In the genomic region with DNA sequence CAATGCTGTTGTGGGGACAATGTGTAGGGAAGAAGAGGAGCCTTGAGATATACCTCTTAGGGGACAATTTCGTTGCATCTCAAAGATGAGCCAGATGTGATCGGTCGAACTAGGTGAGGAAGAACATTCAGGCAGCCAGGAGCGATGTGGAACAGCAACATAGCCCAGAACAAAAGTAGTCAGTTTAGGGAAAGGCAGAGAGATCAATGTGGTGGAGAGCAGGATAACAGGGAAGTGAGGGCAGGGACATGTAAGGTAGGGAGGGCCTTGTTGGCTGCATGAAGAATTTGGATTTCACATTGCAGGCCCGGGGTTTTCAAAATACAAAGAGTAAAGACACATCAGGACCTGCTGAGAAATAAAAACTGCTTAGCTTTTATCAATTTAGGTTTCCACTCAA, we compare ENCODE assay signal across 29 cellular contexts. TPM values are rescaled to one million over a fixed set of nuclear protein-coding genes. Genes with fewer than 3 reads are reported as not detected.
"Had no signal": no experiment of that assay in that cellular context is flagged by ENCODE, and none has a peak within 500 bp of the region (broad histone marks: within the 10 kb centered on the region; RNA-seq: fewer than 3 reads in every experiment).

No MANE protein-coding gene starts in this region.

- H3K9me3 Mint-ChIP-seq: nephron, neural progenitor cell, type B pancreatic cell had no signal

- H3K4me3 Mint-ChIP-seq: natural killer cell; nephron; neural progenitor cell; stimulated activated effector memory CD8-positive, alpha-beta T cell treated with anti-CD3 and anti-CD28 coated beads, Interleukin-12 subunit alpha, Interleukin-12 subunit beta, amount 100 ng/mL, for 72 hours; stimulated activated naive B cell treated with anti-CD40 and anti-IgM and Interleukin-4, amounts not matched to agents 10 μg/mL and 1 μg/mL and 100 μg/mL, for 72 hours; stimulated activated naive CD8-positive, alpha-beta T cell treated with anti-CD3 and anti-CD28 coated beads, Interleukin-15, Interleukin-2, amounts not matched to agents 100 ng/mL and 50 ng/mL, for 24 hours; type B pancreatic cell had no signal

- H3K36me3 ChIP-seq: neural progenitor cell, ovary, right lobe of liver, sigmoid colon, stomach, thoracic aorta, thyroid gland, tibial nerve, upper lobe of right lung, uterus had no signal

- H3K36me3 Mint-ChIP-seq: natural killer cell; neural progenitor cell; stimulated activated effector memory CD8-positive, alpha-beta T cell treated with anti-CD3 and anti-CD28 coated beads, Interleukin-12 subunit alpha, Interleukin-12 subunit beta, amount 100 ng/mL, for 72 hours; stimulated activated naive B cell treated with anti-CD40 and anti-IgM and Interleukin-4, amounts not matched to agents 10 μg/mL and 1 μg/mL and 100 μg/mL, for 72 hours; type B pancreatic cell had no signal

- H3K9ac ChIP-seq: neural progenitor cell, parathyroid adenoma had no signal

- H3K4me1 ChIP-seq: neural progenitor cell, parathyroid adenoma, psoas muscle, right lobe of liver, sigmoid colon, stomach, upper lobe of right lung, uterus had no signal

- H3K4me3 ChIP-seq: neural progenitor cell, ovary, psoas muscle, right lobe of liver, sigmoid colon, stomach, thoracic aorta, thyroid gland, tibial nerve, upper lobe of right lung, uterus had no signal

- H3K4me2 ChIP-seq: neural progenitor cell had no signal

- H3K4me1 Mint-ChIP-seq: natural killer cell; stimulated activated effector memory CD8-positive, alpha-beta T cell treated with anti-CD3 and anti-CD28 coated beads, Interleukin-12 subunit alpha, Interleukin-12 subunit beta, amount 100 ng/mL, for 72 hours had no signal

- ATAC-seq: natural killer cell; psoas muscle; right cardiac atrium; right lobe of liver; stimulated activated effector memory CD8-positive, alpha-beta T cell treated with anti-CD3 and anti-CD28 coated beads, Interleukin-12 subunit alpha, Interleukin-12 subunit beta, amount 100 ng/mL, for 72 hours; stimulated activated naive B cell treated with anti-CD40 and anti-IgM and Interleukin-4, amounts not matched to agents 10 μg/mL and 1 μg/mL and 100 μg/mL, for 72 hours; upper lobe of right lung had no signal

- DNase-seq: natural killer cell; occipital lobe; ovary; posterior cingulate gyrus; psoas muscle; right cardiac atrium; right lobe of liver; sigmoid colon; small intestine; stimulated activated CD4-positive, alpha-beta T cell treated with anti-CD3 and anti-CD28 coated beads, Interleukin-15, amount 100 ng/mL, for 24 hours; stimulated activated CD4-positive, alpha-beta T cell treated with anti-CD3 and anti-CD28 coated beads, Interleukin-2, amount 100 ng/mL, for 24 hours; stimulated activated CD4-positive, alpha-beta T cell treated with anti-CD3 and anti-CD28 coated beads, Interleukin-2, amount 100 ng/mL, for 48 hours; stimulated activated CD4-positive, alpha-beta T cell treated with anti-CD3 and anti-CD28 coated beads, Interleukin-4, amount 100 ng/mL, for 24 hours; stimulated activated naive B cell treated with anti-CD40 and anti-IgM and Interleukin-4, amounts not matched to agents 10 μg/mL and 1 μg/mL and 100 μg/mL, for 72 hours; stimulated activated naive CD4-positive, alpha-beta T cell treated with Interleukin-2 at 50 U/mL for 16 hours; stomach; thyroid gland; upper lobe of right lung; uterus had no signal

- H3K79me2 ChIP-seq: parathyroid adenoma had no signal

- FAIRE-seq: small intestine had no signal

- H3K27me3 ChIP-seq: neural progenitor cell, ovary, right lobe of liver, sigmoid colon, stomach, thyroid gland, tibial nerve, upper lobe of right lung, uterus had no signal

- H3K27me3 Mint-ChIP-seq: progenitor cell of endocrine pancreas; stimulated activated naive B cell treated with anti-CD40 and anti-IgM and Interleukin-4, amounts not matched to agents 10 μg/mL and 1 μg/mL and 100 μg/mL, for 72 hours; type B pancreatic cell had no signal

- H3K27ac Mint-ChIP-seq: natural killer cell; neural progenitor cell; progenitor cell of endocrine pancreas; stimulated activated effector memory CD8-positive, alpha-beta T cell treated with anti-CD3 and anti-CD28 coated beads, Interleukin-12 subunit alpha, Interleukin-12 subunit beta, amount 100 ng/mL, for 72 hours; stimulated activated naive B cell treated with anti-CD40 and anti-IgM and Interleukin-4, amounts not matched to agents 10 μg/mL and 1 μg/mL and 100 μg/mL, for 72 hours; stimulated activated naive CD8-positive, alpha-beta T cell treated with anti-CD3 and anti-CD28 coated beads, Interleukin-15, Interleukin-2, amounts not matched to agents 100 ng/mL and 50 ng/mL, for 24 hours; type B pancreatic cell had no signal

- H3K27ac ChIP-seq: neural progenitor cell, ovary, parathyroid adenoma, psoas muscle, right lobe of liver, sigmoid colon, stomach, thoracic aorta, thyroid gland, tibial nerve, upper lobe of right lung, uterus had no signal

- H3K9me3 ChIP-seq: ovary, psoas muscle, right lobe of liver, sigmoid colon, stomach, thoracic aorta, thyroid gland, tibial nerve, upper lobe of right lung, uterus had no signal

- H2AFZ ChIP-seq: neural progenitor cell, parathyroid adenoma had no signal

RNA-seq across cellular contexts. Expression of a gene that starts 29.1 kb away (rescaled TPM):
- total RNA-seq: skeletal muscle tissue had no signal
